Comparison of ENCODE assay signal across 8 cellular contexts in the genomic region with DNA sequence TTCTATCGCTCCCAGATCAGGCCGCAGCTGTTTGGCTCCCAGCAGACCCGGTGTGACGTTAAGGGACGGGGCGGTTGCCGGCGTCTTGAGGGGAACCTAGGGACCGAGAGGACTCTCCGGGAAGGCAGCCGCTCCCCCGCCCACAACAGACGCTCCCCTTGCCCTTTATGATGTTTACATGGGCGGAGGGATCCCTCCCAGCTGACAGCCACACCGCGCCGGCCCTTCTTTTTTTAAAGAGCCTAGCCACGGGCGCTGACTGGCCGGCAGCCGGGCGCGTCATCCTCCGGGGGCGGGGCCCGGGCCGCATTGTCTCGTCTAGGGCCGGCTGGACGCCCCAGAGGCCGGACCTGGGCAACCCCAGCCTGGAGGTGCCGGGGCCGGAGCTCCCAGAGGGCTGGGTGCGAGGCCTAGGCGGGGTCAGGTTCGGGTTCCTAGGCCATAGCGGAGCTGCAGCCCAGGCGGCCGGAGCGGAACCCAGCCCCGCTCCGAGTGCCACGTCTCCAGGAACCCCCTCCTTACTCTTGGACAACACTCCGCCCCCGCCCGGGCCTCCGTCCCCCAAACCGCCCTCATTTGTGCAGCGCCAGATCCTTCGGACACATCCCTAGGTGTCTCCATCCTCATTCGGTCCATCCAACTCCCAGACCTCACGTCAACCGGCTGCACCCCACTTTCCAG.
DNase-seq lines count a peak whose midpoint lies in the region; FAIRE-seq and TF ChIP-seq lines count a peak whose summit lies in the region.

PCAT6 (plus strand) TSS at position 340 of the 681 bp plus-strand sequence.

- peak within 1 kb of the TSS; percentile 69 for H3K4me3 ChIP-seq in HEK293 (ENCODE audit: low read depth, low read length)
- H3K4me3 ChIP-seq in SK-N-MC = peak within 1 kb of the TSS; percentile 87

- H3K27ac ChIP-seq in HEK293 (ENCODE audit: extremely low read depth, low read depth, low read length) (peak within 1 kb of the TSS; percentile 25; the same call in 1 of the 2 replicates), SK-N-MC (no peak within 1 kb of the TSS)

- no peaks in the 10 kb centered on the region for H3K9me3 ChIP-seq in HEK293 (ENCODE audit: control insufficient read depth, insufficient read depth, low read depth, low read length)
- H3K9me3 ChIP-seq in SK-N-MC (ENCODE audit: low read depth, low read length) = no peaks in the 10 kb centered on the region

- peak; percentile 82 for FAIRE-seq in G401.6 (lab: Jason Lieb, UNC)

- no peak; the same call in 1 of the 2 replicates for TF ChIP-seq CTCF in HEK293 (tag by site-specific recombination; IDR thresholded peaks at IDR 0.05)

- H3K9ac ChIP-seq in SK-N-MC (ENCODE audit: insufficient read length) = peak within 1 kb of the TSS; percentile 68

- POLR2A ChIA-PET in HEK293 (lab: Yijun Ruan, JAX) = interaction anchor here (0.5 to 1.4 kb wide), 7 partner anchors 10 to 115 kb away, joined by 3 to 7 read pairs (median 4); partner anchors contain the start of gene RABIF

- CTCF ChIA-PET in HEK293 (lab: Yijun Ruan, JAX) = no interaction called here

- H3K36me3 ChIP-seq in HEK293 (ENCODE audit: control insufficient read depth in 2 of 2, insufficient read depth in 1 of 2, low read length in 2 of 2) (no peaks in the 10 kb centered on the region), SK-N-MC (ENCODE audit: insufficient read depth, low read length) (no peaks in the 10 kb centered on the region)

- H3K4me1 ChIP-seq in HEK293 (ENCODE audit: control insufficient read depth, insufficient read depth, low read length) = no peaks in the 10 kb centered on the region; the same call in 1 of the 2 replicates

- DNase-seq in NAMALWA (ENCODE audit: low spot score) = peak; percentile 81
- peak; percentile 50 for DNase-seq in SK-N-MC (ENCODE audit: low read depth, low spot score)
- peak; percentile 86 for DNase-seq in activated naive CD4-positive, alpha-beta T cell treated with anti-CD3 and anti-CD28 coated beads, Interleukin-2, amount 50 U/mL, for 16 hours
- DNase-seq in globus pallidus (ENCODE audit: low spot score) = peak; percentile 94
- DNase-seq in nucleus accumbens (lab: John Stamatoyannopoulos, UW) = peak in 55 of 56 donors; percentile 64 to 96 (median 89)
- peak; percentile 95 for DNase-seq in superior temporal gyrus (ENCODE audit: extremely low spot score)

TF ChIP-seq in HEK293, 187 proteins besides CTCF, POLR2A, EP300 and RAD21 (continues in another document):
- TF ChIP-seq ZNF610 (tag by site-specific recombination; IDR thresholded peaks at IDR 0.05; ENCODE audit: borderline replicate concordance) (peak; percentile 96), INSM2 (tag by site-specific recombination; IDR thresholded peaks at IDR 0.05) (peak; percentile 32; the same call in 1 of the 2 replicates), ZBTB8A (tag by site-specific recombination; IDR thresholded peaks at IDR 0.05) (peak; percentile 73), ZNF132 (tag by site-specific recombination; IDR thresholded peaks at IDR 0.05; ENCODE audit: borderline replicate concordance) (no peak), KLF16 (tag by site-specific recombination; IDR thresholded peaks at IDR 0.05) (peak; percentile 96), ZNF585B (tag by site-specific recombination; IDR thresholded peaks at IDR 0.05) (no peak), ZNF169 (tag by site-specific recombination; IDR thresholded peaks at IDR 0.05) (no peak), ZNF626 (tag by site-specific recombination; IDR thresholded peaks at IDR 0.05) (no peak), TCF7L2 (IDR thresholded peaks at IDR 0.05; ENCODE audit: borderline replicate concordance, low read depth, low read length) (no peak), ZNF837 (tag by site-specific recombination; IDR thresholded peaks at IDR 0.05) (no peak), ZFHX2 (tag by site-specific recombination; conservative IDR thresholded peaks at IDR 0.05) (peak; percentile 81), ZNF341 (tag by site-specific recombination; IDR thresholded peaks at IDR 0.05; ENCODE audit: low read depth) (peak; percentile 28; the same call in 1 of the 2 replicates), HOXD13 (CRISPR knock-in tag; IDR thresholded peaks at IDR 0.05; ENCODE audit: borderline replicate concordance) (no peak), ZBTB44 (tag by site-specific recombination; IDR thresholded peaks at IDR 0.05) (peak; percentile 56; the same call in 1 of the 2 replicates), SP7 (tag by site-specific recombination; IDR thresholded peaks at IDR 0.05) (peak; percentile 79), ZNF670 (tag by site-specific recombination; IDR thresholded peaks at IDR 0.05; ENCODE audit: low read depth) (no peak), ZNF600 (tag by site-specific recombination; IDR thresholded peaks at IDR 0.05) (peak; percentile 43; the same call in 1 of the 2 replicates), ZNF621 (tag by site-specific recombination; IDR thresholded peaks at IDR 0.05) (no peak), ZNF654 (tag by site-specific recombination; IDR thresholded peaks at IDR 0.05; ENCODE audit: low read depth) (no peak; the same call in 1 of the 2 replicates), ZSCAN16 (tag by site-specific recombination; IDR thresholded peaks at IDR 0.05) (no peak), ZNF548 (tag by site-specific recombination; IDR thresholded peaks at IDR 0.05) (no peak), FEZF1 (tag by site-specific recombination; IDR thresholded peaks at IDR 0.05) (peak; percentile 17; the same call in 1 of the 2 replicates), ZSCAN30 (tag by site-specific recombination; IDR thresholded peaks at IDR 0.05) (peak; percentile 75)
- TF ChIP-seq, protein P1, sequence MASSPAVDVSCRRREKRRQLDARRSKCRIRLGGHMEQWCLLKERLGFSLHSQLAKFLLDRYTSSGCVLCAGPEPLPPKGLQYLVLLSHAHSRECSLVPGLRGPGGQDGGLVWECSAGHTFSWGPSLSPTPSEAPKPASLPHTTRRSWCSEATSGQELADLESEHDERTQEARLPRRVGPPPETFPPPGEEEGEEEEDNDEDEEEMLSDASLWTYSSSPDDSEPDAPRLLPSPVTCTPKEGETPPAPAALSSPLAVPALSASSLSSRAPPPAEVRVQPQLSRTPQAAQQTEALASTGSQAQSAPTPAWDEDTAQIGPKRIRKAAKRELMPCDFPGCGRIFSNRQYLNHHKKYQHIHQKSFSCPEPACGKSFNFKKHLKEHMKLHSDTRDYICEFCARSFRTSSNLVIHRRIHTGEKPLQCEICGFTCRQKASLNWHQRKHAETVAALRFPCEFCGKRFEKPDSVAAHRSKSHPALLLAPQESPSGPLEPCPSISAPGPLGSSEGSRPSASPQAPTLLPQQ (tag by site-specific recombination; IDR thresholded peaks at IDR 0.05) = peak; percentile 80
- TF ChIP-seq, protein P2, sequence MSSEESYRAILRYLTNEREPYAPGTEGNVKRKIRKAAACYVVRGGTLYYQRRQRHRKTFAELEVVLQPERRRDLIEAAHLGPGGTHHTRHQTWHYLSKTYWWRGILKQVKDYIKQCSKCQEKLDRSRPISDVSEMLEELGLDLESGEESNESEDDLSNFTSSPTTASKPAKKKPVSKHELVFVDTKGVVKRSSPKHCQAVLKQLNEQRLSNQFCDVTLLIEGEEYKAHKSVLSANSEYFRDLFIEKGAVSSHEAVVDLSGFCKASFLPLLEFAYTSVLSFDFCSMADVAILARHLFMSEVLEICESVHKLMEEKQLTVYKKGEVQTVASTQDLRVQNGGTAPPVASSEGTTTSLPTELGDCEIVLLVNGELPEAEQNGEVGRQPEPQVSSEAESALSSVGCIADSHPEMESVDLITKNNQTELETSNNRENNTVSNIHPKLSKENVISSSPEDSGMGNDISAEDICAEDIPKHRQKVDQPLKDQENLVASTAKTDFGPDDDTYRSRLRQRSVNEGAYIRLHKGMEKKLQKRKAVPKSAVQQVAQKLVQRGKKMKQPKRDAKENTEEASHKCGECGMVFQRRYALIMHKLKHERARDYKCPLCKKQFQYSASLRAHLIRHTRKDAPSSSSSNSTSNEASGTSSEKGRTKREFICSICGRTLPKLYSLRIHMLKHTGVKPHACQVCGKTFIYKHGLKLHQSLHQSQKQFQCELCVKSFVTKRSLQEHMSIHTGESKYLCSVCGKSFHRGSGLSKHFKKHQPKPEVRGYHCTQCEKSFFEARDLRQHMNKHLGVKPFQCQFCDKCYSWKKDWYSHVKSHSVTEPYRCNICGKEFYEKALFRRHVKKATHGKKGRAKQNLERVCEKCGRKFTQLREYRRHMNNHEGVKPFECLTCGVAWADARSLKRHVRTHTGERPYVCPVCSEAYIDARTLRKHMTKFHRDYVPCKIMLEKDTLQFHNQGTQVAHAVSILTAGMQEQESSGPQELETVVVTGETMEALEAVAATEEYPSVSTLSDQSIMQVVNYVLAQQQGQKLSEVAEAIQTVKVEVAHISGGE (tag by site-specific recombination; conservative IDR thresholded peaks at IDR 0.05; ENCODE audit: low read depth) = peak; percentile 73
